In the genomic region with DNA sequence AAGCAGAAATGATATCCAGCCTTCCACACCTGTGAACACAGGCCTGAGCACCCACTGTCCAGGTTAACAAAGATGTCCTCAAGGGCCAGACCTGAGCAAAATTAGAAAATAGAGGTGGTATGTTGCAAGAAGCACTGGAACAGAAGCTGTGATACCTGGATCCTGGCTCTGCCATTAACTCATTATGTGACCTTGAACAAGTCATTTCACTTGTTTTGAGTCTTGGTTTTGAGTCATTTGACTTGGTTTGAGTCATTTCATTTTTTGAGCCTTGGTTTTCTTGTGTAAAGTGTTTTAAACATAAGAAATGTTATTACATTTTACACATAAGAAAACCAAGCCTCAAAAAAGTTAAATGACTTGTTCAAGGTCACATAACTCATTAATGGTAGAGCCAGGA, we compare ENCODE assay signal across 20 cellular contexts. TPM values are rescaled to one million over a fixed set of nuclear protein-coding genes. Genes with fewer than 3 reads are reported as not detected.
A peak's percentile ranks its signal among the peaks of the same experiment; 100 is the strongest.
DNase-seq lines count a peak whose midpoint lies in the region; ATAC-seq and TF ChIP-seq lines count a peak whose summit lies in the region.
"Had no signal": no experiment of that assay in that cellular context is flagged by ENCODE, and none has a peak within 500 bp of the region (broad histone marks: within the 10 kb centered on the region; RNA-seq: fewer than 3 reads in every experiment).

No MANE protein-coding gene starts in this region.

- CTCF ChIA-PET in activated CD4-positive, alpha-beta memory T cell treated with anti-CD3 and anti-CD28 coated beads, Interleukin-2, amount 10 ng/mL, durations not matched to agents 7 days and 5 days (lab: Charles Lee) = no interaction called here

- no peaks in the 10 kb centered on the region for H3K36me3 Mint-ChIP-seq in activated CD4-positive, alpha-beta memory T cell treated with anti-CD3 and anti-CD28 coated beads, Interleukin-2, amount 10 ng/mL, durations not matched to agents 7 days and 5 days (ENCODE audit: low read depth)
- H3K36me3 Mint-ChIP-seq: CD4-positive, CD25-positive, alpha-beta regulatory T cell had no signal

- DNase-seq in DMS114 treated with DMSO at 0.1 percent for 48 hours (lab: John Stamatoyannopoulos, UW; ENCODE audit: unreplicated experiment) (no peak), lower leg skin (ENCODE audit: low spot score in 2 of 2) (no peak), G401 (ENCODE audit: low spot score) (no peak)
- DNase-seq in activated CD4-positive, alpha-beta memory T cell treated with anti-CD3 and anti-CD28 coated beads, Interleukin-2, amount 10 ng/mL, durations not matched to agents 7 days and 5 days = no peak
- DNase-seq: ACHN; Caco-2; CD4-positive, CD25-positive, alpha-beta regulatory T cell; MV-4-11; NCI-H1417; NCI-H2029; NCI-H2171 treated with DMSO at 0.1 percent for 48 hours; NCI-H774 had no signal

- TF ChIP-seq POLR2A in lower leg skin (IDR thresholded peaks at IDR 0.05) = no peak

- no peak overlapping the region for H3K27ac Mint-ChIP-seq in activated CD4-positive, alpha-beta memory T cell treated with anti-CD3 and anti-CD28 coated beads, Interleukin-2, amount 10 ng/mL, durations not matched to agents 7 days and 5 days
- H3K27ac Mint-ChIP-seq: B cell; CD4-positive, CD25-positive, alpha-beta regulatory T cell had no signal

- in situ Hi-C loops in G401 (cut with HindIII; ENCODE audit: low sequenced_read_pairs) = no loop called here

- no peak for TF ChIP-seq CTCF in lower leg skin (IDR thresholded peaks at IDR 0.05)

- H3K27me3 Mint-ChIP-seq in activated CD4-positive, alpha-beta memory T cell treated with anti-CD3 and anti-CD28 coated beads, Interleukin-2, amount 10 ng/mL, durations not matched to agents 7 days and 5 days = peaks cover 37% of the 10 kb centered on the region

- no peaks in the 10 kb centered on the region for H3K9me3 Mint-ChIP-seq in activated CD4-positive, alpha-beta memory T cell treated with anti-CD3 and anti-CD28 coated beads, Interleukin-2, amount 10 ng/mL, durations not matched to agents 7 days and 5 days

- peak; percentile 53 for ATAC-seq in GM18867 (IDR thresholded peaks at IDR 0.05; ENCODE audit: unreplicated experiment)
- peak; percentile 83 for ATAC-seq in HG02610 (IDR thresholded peaks at IDR 0.05; ENCODE audit: unreplicated experiment)
- peak; percentile 71 for ATAC-seq in HG03439 (IDR thresholded peaks at IDR 0.05; ENCODE audit: unreplicated experiment)
- ATAC-seq: K562 had no signal

- no peaks in the 10 kb centered on the region for H3K4me1 Mint-ChIP-seq in activated CD4-positive, alpha-beta memory T cell treated with anti-CD3 and anti-CD28 coated beads, Interleukin-2, amount 10 ng/mL, durations not matched to agents 7 days and 5 days
- H3K4me1 Mint-ChIP-seq: B cell; CD4-positive, CD25-positive, alpha-beta regulatory T cell had no signal

- intact Hi-C loops in lower leg skin (cut with DNase I; ENCODE audit: low total_unique reads) = no loop called here

- H3K4me3 ChIP-seq in lower leg skin (ENCODE audit: low read depth, poor library complexity, severe bottlenecking) = no peak overlapping the region
- H3K4me3 ChIP-seq: HAP-1, K562, SJSA1 had no signal

- POLR2A ChIA-PET in activated CD4-positive, alpha-beta memory T cell treated with anti-CD3 and anti-CD28 coated beads, Interleukin-2, amount 10 ng/mL, durations not matched to agents 7 days and 5 days (lab: Charles Lee) = no interaction called here

- no peak overlapping the region for H3K4me3 Mint-ChIP-seq in activated CD4-positive, alpha-beta memory T cell treated with anti-CD3 and anti-CD28 coated beads, Interleukin-2, amount 10 ng/mL, durations not matched to agents 7 days and 5 days
- H3K4me3 Mint-ChIP-seq: B cell; CD4-positive, CD25-positive, alpha-beta regulatory T cell had no signal

RNA-seq across cellular contexts. Expression of a gene that starts 2.9 kb away (rescaled TPM):
- 1 to 10 TPM in 2 of 4 donors, under 1 TPM in 2; 0.72 to 2.8 (median 0.97) TPM for total RNA-seq in lower leg skin
- not detected for total RNA-seq in activated CD4-positive, alpha-beta memory T cell treated with anti-CD3 and anti-CD28 coated beads, Interleukin-2, amount 10 ng/mL, durations not matched to agents 7 days and 5 days
- total RNA-seq in G401 (2014; rRNA removed; shearing (Covaris generic)) = not detected in 2 replicates
- total RNA-seq: B cell; Caco-2; CD4-positive, CD25-positive, alpha-beta regulatory T cell; K562; NCI-H460; SJSA1 had no signal
